ENCODE assay signal across 22 cellular contexts in genomic region chr20:61758556-61759200, GRCh38.
DNase-seq lines count a peak whose midpoint lies in the region; ATAC-seq and TF ChIP-seq lines count a peak whose summit lies in the region.
"Had no signal": no experiment of that assay in that cellular context is flagged by ENCODE, and none has a peak within 500 bp of the region (broad histone marks: within the 10 kb centered on the region; RNA-seq: fewer than 3 reads in every experiment).

No MANE protein-coding gene starts in this region.

- TF ChIP-seq CTCF in lower lobe of right lung (IDR thresholded peaks at IDR 0.05) (no peak), spleen (IDR thresholded peaks at IDR 0.05 in 8 of 11, conservative IDR thresholded peaks at IDR 0.05 in 3 of 11) (no peak)

- no peaks in the 10 kb centered on the region for H3K27me3 ChIP-seq in BLaER1 treated with 17β-estradiol and CSF1 and Interleukin-3, amounts not matched to agents 10 nM and 100 nM
- H3K27me3 ChIP-seq in lower lobe of right lung (ENCODE audit: low read depth) (peaks cover 8% of the 10 kb centered on the region), spleen (replicated peaks in 1 of 7) (peaks cover 0 to 5% (median 0%) of the 10 kb centered on the region in 7 donors)
- no peaks in the 10 kb centered on the region for H3K27me3 ChIP-seq in CD8-positive, alpha-beta memory T cell (ENCODE audit: insufficient read depth, low read length, poor library complexity, severe bottlenecking)

- TF ChIP-seq POLR2A in spleen (IDR thresholded peaks at IDR 0.05) = no peak

- H3K27me3 Mint-ChIP-seq in activated T-helper 1 cell treated with anti-CD3 and anti-CD28 coated beads, Interleukin-12 subunit alpha, Interleukin-12 subunit beta, Interleukin-2, Interleukin-4 antibody, amounts not matched to agents 30 ng/mL and 10 ng/mL and 1 ng/mL, durations not matched to agents 14 hours and 24 hours and 36 hours (ENCODE audit: insufficient read depth) = no peaks in the 10 kb centered on the region
- H3K27me3 Mint-ChIP-seq in CD8-positive, alpha-beta memory T cell = peaks cover 0 to 4% of the 10 kb centered on the region in 2 donors

- 85 to 97% (median 92%) methylated on average over 12 to 25 of the region's 25 CpGs for WGBS in spleen, 5 donors

- H3K4me3 ChIP-seq in BLaER1 treated with 17β-estradiol and CSF1 and Interleukin-3, amounts not matched to agents 10 nM and 100 nM = no peak overlapping the region
- H3K4me3 ChIP-seq in lower lobe of right lung (no peak overlapping the region), spleen (no peak overlapping the region)
- H3K4me3 ChIP-seq in CD8-positive, alpha-beta memory T cell (ENCODE audit: low read length) = no peak overlapping the region

- DNase-seq in activated T-helper 1 cell treated with anti-CD3 and anti-CD28 coated beads, Interleukin-12 subunit alpha, Interleukin-12 subunit beta, Interleukin-2, Interleukin-4 antibody, amounts not matched to agents 30 ng/mL and 10 ng/mL and 1 ng/mL, durations not matched to agents 14 hours and 24 hours and 36 hours (ENCODE audit: low spot score) = no peak
- DNase-seq in lower lobe of right lung = peak; percentile 25
- DNase-seq in spleen = peak; percentile 46
- DNase-seq in stimulated activated CD4-positive, alpha-beta T cell treated with anti-CD3 and anti-CD28 coated beads, Interleukin-1b, Interleukin-23, amount 100 ng/mL, for 48 hours = no peak
- no peak for DNase-seq in NOMO-1 (lab: John Stamatoyannopoulos, UW; ENCODE audit: unreplicated experiment in 2 of 2)
- DNase-seq in CD8-positive, alpha-beta memory T cell = no peak
- DNase-seq: DMS79; Kasumi-1; MM.1S; NCI-H1092 treated with DMSO at 0.1 percent for 48 hours; NCI-H146; NCI-H2029 treated with DMSO at 0.1 percent for 48 hours; NCI-H2171 treated with DMSO at 0.1 percent for 48 hours; NCI-H446 treated with DMSO at 0.1 percent for 48 hours; NK-92 treated with Interleukin-12 subunit alpha and Interleukin-12 subunit beta, amount 100 ng/mL, for 24 hours; SHP77; SK-N-SH had no signal

- H3K9me3 ChIP-seq in BLaER1 treated with 17β-estradiol and CSF1 and Interleukin-3, amounts not matched to agents 10 nM and 100 nM (replicated peaks in 1 of 11) = no peaks in the 10 kb centered on the region
- no peaks in the 10 kb centered on the region for H3K9me3 ChIP-seq in lower lobe of right lung
- no peaks in the 10 kb centered on the region for H3K9me3 ChIP-seq in spleen
- no peaks in the 10 kb centered on the region for H3K9me3 ChIP-seq in CD8-positive, alpha-beta memory T cell (ENCODE audit: low read length)
- H3K9me3 ChIP-seq: SK-N-SH had no signal

- CTCF ChIA-PET in CD8-positive, alpha-beta memory T cell (lab: Charles Lee) = no interaction called here

- H3K9me3 Mint-ChIP-seq in activated T-helper 1 cell treated with anti-CD3 and anti-CD28 coated beads, Interleukin-12 subunit alpha, Interleukin-12 subunit beta, Interleukin-2, Interleukin-4 antibody, amounts not matched to agents 30 ng/mL and 10 ng/mL and 1 ng/mL, durations not matched to agents 14 hours and 24 hours and 36 hours = no peaks in the 10 kb centered on the region
- peaks cover 0 to 2% (median 0%) of the 10 kb centered on the region in 5 donors for H3K9me3 Mint-ChIP-seq in CD8-positive, alpha-beta memory T cell
- H3K9me3 Mint-ChIP-seq: HFFc6, IgD-negative memory B cell had no signal

- H3K36me3 Mint-ChIP-seq in activated T-helper 1 cell treated with anti-CD3 and anti-CD28 coated beads, Interleukin-12 subunit alpha, Interleukin-12 subunit beta, Interleukin-2, Interleukin-4 antibody, amounts not matched to agents 30 ng/mL and 10 ng/mL and 1 ng/mL, durations not matched to agents 14 hours and 24 hours and 36 hours (ENCODE audit: low read depth) = no peaks in the 10 kb centered on the region
- H3K36me3 Mint-ChIP-seq in CD8-positive, alpha-beta memory T cell = no peaks in the 10 kb centered on the region
- H3K36me3 Mint-ChIP-seq: IgD-negative memory B cell had no signal

- ATAC-seq in lower lobe of right lung = peak in 1 of 2 donors; percentile 7

- H3K4me1 ChIP-seq in BLaER1 treated with 17β-estradiol and CSF1 and Interleukin-3, amounts not matched to agents 10 nM and 100 nM = peaks cover 32 to 50% (median 41%) of the 10 kb centered on the region in 10 experiments
- H3K4me1 ChIP-seq in lower lobe of right lung (no peaks in the 10 kb centered on the region), spleen (peaks cover 0 to 5% (median 0%) of the 10 kb centered on the region in 6 donors)
- no peaks in the 10 kb centered on the region for H3K4me1 ChIP-seq in CD8-positive, alpha-beta memory T cell (ENCODE audit: insufficient read depth, low read length)

- peak overlapping the region; percentile 17 to 59 (median 46); a peak in 18 of 22 replicates for H3K4me2 ChIP-seq in BLaER1 treated with 17β-estradiol and CSF1 and Interleukin-3, amounts not matched to agents 10 nM and 100 nM
- H3K4me2 ChIP-seq: SK-N-SH had no signal

- peak overlapping the region; percentile 16 for H3K27ac Mint-ChIP-seq in activated T-helper 1 cell treated with anti-CD3 and anti-CD28 coated beads, Interleukin-12 subunit alpha, Interleukin-12 subunit beta, Interleukin-2, Interleukin-4 antibody, amounts not matched to agents 30 ng/mL and 10 ng/mL and 1 ng/mL, durations not matched to agents 14 hours and 24 hours and 36 hours
- H3K27ac Mint-ChIP-seq in CD8-positive, alpha-beta memory T cell = no peak overlapping the region
- H3K27ac Mint-ChIP-seq: HFFc6 had no signal

- intact Hi-C loops in activated T-helper 1 cell treated with anti-CD3 and anti-CD28 coated beads, Interleukin-12 subunit alpha, Interleukin-12 subunit beta, Interleukin-2, Interleukin-4 antibody, amounts not matched to agents 30 ng/mL and 10 ng/mL and 1 ng/mL, durations not matched to agents 14 hours and 24 hours and 36 hours (cut with micrococcal nuclease) = no loop called here
- intact Hi-C loops in lower lobe of right lung (cut with DNase I) = no loop called here
- intact Hi-C loops in spleen (cut with DNase I; ENCODE audit: low total_unique reads) = no loop called here

- H3K4me3 Mint-ChIP-seq in activated T-helper 1 cell treated with anti-CD3 and anti-CD28 coated beads, Interleukin-12 subunit alpha, Interleukin-12 subunit beta, Interleukin-2, Interleukin-4 antibody, amounts not matched to agents 30 ng/mL and 10 ng/mL and 1 ng/mL, durations not matched to agents 14 hours and 24 hours and 36 hours = no peak overlapping the region
- no peak overlapping the region for H3K4me3 Mint-ChIP-seq in CD8-positive, alpha-beta memory T cell
- H3K4me3 Mint-ChIP-seq: HFFc6, IgD-negative memory B cell had no signal

- no peak overlapping the region for H3K9ac ChIP-seq in BLaER1 treated with 17β-estradiol and CSF1 and Interleukin-3, amounts not matched to agents 10 nM and 100 nM
- H3K9ac ChIP-seq: SK-N-SH had no signal

- H3K27ac ChIP-seq in BLaER1 treated with 17β-estradiol and CSF1 and Interleukin-3, amounts not matched to agents 10 nM and 100 nM = no peak overlapping the region
- H3K27ac ChIP-seq in lower lobe of right lung (no peak overlapping the region), spleen (no peak overlapping the region)
- no peak overlapping the region for H3K27ac ChIP-seq in CD8-positive, alpha-beta memory T cell (ENCODE audit: low read depth, low read length)
- H3K27ac ChIP-seq: C4-2B, HL-60 had no signal

- no peaks in the 10 kb centered on the region for H3K36me3 ChIP-seq in BLaER1 treated with 17β-estradiol and CSF1 and Interleukin-3, amounts not matched to agents 10 nM and 100 nM
- H3K36me3 ChIP-seq in lower lobe of right lung (no peaks in the 10 kb centered on the region), spleen (no peaks in the 10 kb centered on the region)
- H3K36me3 ChIP-seq in CD8-positive, alpha-beta memory T cell (ENCODE audit: insufficient read depth, low read length) = no peaks in the 10 kb centered on the region

- no peaks in the 10 kb centered on the region for H3K4me1 Mint-ChIP-seq in activated T-helper 1 cell treated with anti-CD3 and anti-CD28 coated beads, Interleukin-12 subunit alpha, Interleukin-12 subunit beta, Interleukin-2, Interleukin-4 antibody, amounts not matched to agents 30 ng/mL and 10 ng/mL and 1 ng/mL, durations not matched to agents 14 hours and 24 hours and 36 hours (ENCODE audit: low read depth)
- H3K4me1 Mint-ChIP-seq in CD8-positive, alpha-beta memory T cell = no peaks in the 10 kb centered on the region
- H3K4me1 Mint-ChIP-seq: IgD-negative memory B cell had no signal

- POLR2A ChIA-PET in CD8-positive, alpha-beta memory T cell (lab: Charles Lee) = no interaction called here

- peaks cover 0 to 26% (median 8%) of the 10 kb centered on the region in 11 experiments; a peak in 11 of 22 replicates for H4K20me1 ChIP-seq in BLaER1 treated with 17β-estradiol and CSF1 and Interleukin-3, amounts not matched to agents 10 nM and 100 nM

Comparison
In these comparisons a context has a peak if more than half of its experiments do, and no peak if none do; other contexts are left out.
1. DNase-seq: peak in lower lobe of right lung (single experiment) and spleen (single experiment); none in activated T-helper 1 cell treated with anti-CD3 and anti-CD28 coated beads, Interleukin-12 subunit alpha, Interleukin-12 subunit beta, Interleukin-2, Interleukin-4 antibody, amounts not matched to agents 30 ng/mL and 10 ng/mL and 1 ng/mL, durations not matched to agents 14 hours and 24 hours and 36 hours (single experiment), stimulated activated CD4-positive, alpha-beta T cell treated with anti-CD3 and anti-CD28 coated beads, Interleukin-1b, Interleukin-23, amount 100 ng/mL, for 48 hours (single experiment), NOMO-1 (0 of 2) and CD8-positive, alpha-beta memory T cell (0 of 5).